15 cellular contexts compared by ENCODE assay signal in the genomic region with DNA sequence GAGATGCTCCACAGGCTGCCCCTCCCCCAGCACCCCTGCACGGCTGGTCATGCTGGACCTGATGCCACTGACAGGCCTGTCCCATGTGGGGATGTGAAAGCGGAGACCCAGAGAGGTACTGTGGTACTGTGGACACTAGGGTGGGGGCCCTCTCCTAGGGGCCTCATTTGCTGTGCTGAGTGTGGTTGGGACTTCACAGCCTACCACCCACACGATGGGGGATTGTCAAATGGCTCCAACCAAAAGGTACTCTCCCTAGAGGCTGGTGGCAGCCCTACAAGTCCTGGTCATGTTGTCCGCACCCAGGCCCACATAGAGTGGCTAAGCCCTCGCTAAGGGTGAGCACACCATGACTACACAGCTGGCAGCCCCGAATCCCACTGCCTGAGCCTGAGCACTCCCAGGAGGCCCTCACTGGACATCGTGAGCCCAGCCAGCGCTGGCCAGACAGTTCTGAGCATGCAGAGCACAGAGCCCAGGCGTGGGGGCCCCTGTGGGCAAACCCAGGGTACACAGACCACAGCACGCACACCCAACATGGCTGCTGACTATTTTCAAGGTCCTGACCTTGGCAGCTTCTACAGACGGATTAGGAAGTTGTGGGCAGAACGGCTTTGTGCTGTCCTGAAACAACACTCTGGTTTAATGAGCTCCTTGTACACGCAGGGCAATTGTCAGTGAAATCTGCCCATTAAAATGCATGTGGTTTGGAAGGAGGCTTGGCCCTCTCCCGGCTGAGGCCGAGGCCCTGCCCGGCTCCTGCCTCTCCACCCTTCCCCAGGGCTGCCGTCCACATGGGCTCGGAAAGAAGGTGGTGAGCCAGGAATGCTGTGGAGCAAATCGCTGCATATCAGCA.
DNase-seq lines count a peak whose midpoint lies in the region; ATAC-seq and TF ChIP-seq lines count a peak whose summit lies in the region.
"Had no signal": no experiment of that assay in that cellular context is flagged by ENCODE, and none has a peak within 500 bp of the region (broad histone marks: within the 10 kb centered on the region; RNA-seq: fewer than 3 reads in every experiment).

No MANE protein-coding gene starts in this region.

- no peaks in the 10 kb centered on the region for H3K27me3 ChIP-seq in gastrocnemius medialis

- no peak overlapping the region for H3K4me3 Mint-ChIP-seq in stimulated activated effector memory CD8-positive, alpha-beta T cell treated with anti-CD3 and anti-CD28 coated beads, Interleukin-12 subunit alpha, Interleukin-12 subunit beta, amount 100 ng/mL, for 72 hours
- no peak overlapping the region for H3K4me3 Mint-ChIP-seq in CD14-positive monocyte
- H3K4me3 Mint-ChIP-seq: naive thymus-derived CD8-positive, alpha-beta T cell had no signal

- intact Hi-C loops in CD14-positive monocyte (cut with micrococcal nuclease) (no loop called here), gastrocnemius medialis (cut with DNase I; ENCODE audit: low total_unique reads) (no loop called here)

- no peak for TF ChIP-seq POLR2A in gastrocnemius medialis (IDR thresholded peaks at IDR 0.05)

- DNase-seq in astrocyte of the hippocampus (ENCODE audit: low read depth, low spot score) (peak; percentile 92), CD14-positive monocyte (ENCODE audit: low spot score) (no peak), gastrocnemius medialis (no peak)
- no peak for DNase-seq in stimulated activated effector memory CD8-positive, alpha-beta T cell treated with anti-CD3 and anti-CD28 coated beads, Interleukin-12 subunit alpha, Interleukin-12 subunit beta, amount 100 ng/mL, for 72 hours (ENCODE audit: low spot score in 2 of 2)
- DNase-seq in effector CD8-positive, alpha-beta T cell (lab: John Stamatoyannopoulos, UW): no peak
- DNase-seq: HCEC 1CT; left lung; naive thymus-derived CD8-positive, alpha-beta T cell; NCI-H1436; SW 1271 had no signal

- H3K9me3 ChIP-seq in gastrocnemius medialis: no peaks in the 10 kb centered on the region
- H3K9me3 ChIP-seq: left lung had no signal

- H3K4me3 ChIP-seq in gastrocnemius medialis: no peak overlapping the region
- H3K4me3 ChIP-seq: coronary artery, left lung, skin epidermis had no signal

- no peaks in the 10 kb centered on the region for H3K36me3 Mint-ChIP-seq in stimulated activated effector memory CD8-positive, alpha-beta T cell treated with anti-CD3 and anti-CD28 coated beads, Interleukin-12 subunit alpha, Interleukin-12 subunit beta, amount 100 ng/mL, for 72 hours
- H3K36me3 Mint-ChIP-seq in CD14-positive monocyte: no peaks in the 10 kb centered on the region
- H3K36me3 Mint-ChIP-seq: naive thymus-derived CD8-positive, alpha-beta T cell had no signal

- TF ChIP-seq CTCF in CD14-positive monocyte (IDR thresholded peaks at IDR 0.05) (no peak), gastrocnemius medialis (IDR thresholded peaks at IDR 0.05 in 4 of 5, conservative IDR thresholded peaks at IDR 0.05 in 1 of 5) (no peak)

- peak; percentile 36 for ATAC-seq in GM18520 (IDR thresholded peaks at IDR 0.05; ENCODE audit: unreplicated experiment)
- ATAC-seq in HG02870 (IDR thresholded peaks at IDR 0.05; ENCODE audit: unreplicated experiment): peak; percentile 76
- ATAC-seq in stimulated activated effector memory CD8-positive, alpha-beta T cell treated with anti-CD3 and anti-CD28 coated beads, Interleukin-12 subunit alpha, Interleukin-12 subunit beta, amount 100 ng/mL, for 72 hours: peak; percentile 29
- no peak for ATAC-seq in gastrocnemius medialis
- no peak for ATAC-seq in GM18909 (IDR thresholded peaks at IDR 0.05; ENCODE audit: poor library complexity, unreplicated experiment)
- ATAC-seq: left lung; naive thymus-derived CD8-positive, alpha-beta T cell had no signal

- H3K9me3 Mint-ChIP-seq in stimulated activated effector memory CD8-positive, alpha-beta T cell treated with anti-CD3 and anti-CD28 coated beads, Interleukin-12 subunit alpha, Interleukin-12 subunit beta, amount 100 ng/mL, for 72 hours: no peaks in the 10 kb centered on the region
- peaks cover 0 to 2% (median 0%) of the 10 kb centered on the region in 7 donors for H3K9me3 Mint-ChIP-seq in CD14-positive monocyte
- H3K9me3 Mint-ChIP-seq: naive thymus-derived CD8-positive, alpha-beta T cell had no signal

- no peak overlapping the region for H3K27ac Mint-ChIP-seq in stimulated activated effector memory CD8-positive, alpha-beta T cell treated with anti-CD3 and anti-CD28 coated beads, Interleukin-12 subunit alpha, Interleukin-12 subunit beta, amount 100 ng/mL, for 72 hours
- H3K27ac Mint-ChIP-seq in CD14-positive monocyte: no peak overlapping the region
- H3K27ac Mint-ChIP-seq: naive thymus-derived CD8-positive, alpha-beta T cell had no signal

- H3K27me3 Mint-ChIP-seq in CD14-positive monocyte (ENCODE audit: low read depth in 3 of 3): peaks cover 3 to 11% (median 4%) of the 10 kb centered on the region in 3 donors

- no peaks in the 10 kb centered on the region for H3K4me1 Mint-ChIP-seq in stimulated activated effector memory CD8-positive, alpha-beta T cell treated with anti-CD3 and anti-CD28 coated beads, Interleukin-12 subunit alpha, Interleukin-12 subunit beta, amount 100 ng/mL, for 72 hours
- no peaks in the 10 kb centered on the region for H3K4me1 Mint-ChIP-seq in CD14-positive monocyte

- in situ Hi-C loops in gastrocnemius medialis (cut with MboI; ENCODE audit: low sequenced_read_pairs in 4 of 4): no loop called here

- no peaks in the 10 kb centered on the region for H3K4me1 ChIP-seq in gastrocnemius medialis
- H3K4me1 ChIP-seq: left lung had no signal

- H3K27ac ChIP-seq in gastrocnemius medialis: no peak overlapping the region
- H3K27ac ChIP-seq: coronary artery, left lung, skin epidermis had no signal

- H3K36me3 ChIP-seq in gastrocnemius medialis: no peaks in the 10 kb centered on the region
- H3K36me3 ChIP-seq: left lung had no signal

Comparison
In these comparisons a context has a peak if more than half of its experiments do, and no peak if none do; other contexts are left out.
1. ATAC-seq: peak in GM18520 (single experiment), HG02870 (single experiment) and stimulated activated effector memory CD8-positive, alpha-beta T cell treated with anti-CD3 and anti-CD28 coated beads, Interleukin-12 subunit alpha, Interleukin-12 subunit beta, amount 100 ng/mL, for 72 hours (single experiment); none in gastrocnemius medialis (0 of 2) and GM18909 (single experiment).